15 cellular contexts compared by ENCODE assay signal in genomic region chr2:196468394-196468793, GRCh38.
DNase-seq lines count a peak whose midpoint lies in the region; ATAC-seq and TF ChIP-seq lines count a peak whose summit lies in the region.
"Had no signal": no experiment of that assay in that cellular context is flagged by ENCODE, and none has a peak within 500 bp of the region (broad histone marks: within the 10 kb centered on the region; RNA-seq: fewer than 3 reads in every experiment).

No MANE protein-coding gene starts in this region.

- H3K4me1 Mint-ChIP-seq in HFFc6 (ENCODE audit: low read depth) (peaks cover 12% of the 10 kb centered on the region), neural crest cell (peaks cover 3% of the 10 kb centered on the region)
- H3K4me1 Mint-ChIP-seq: CD4-positive, CD25-positive, alpha-beta regulatory T cell had no signal

- no peak for DNase-seq in GM06990 (ENCODE audit: extremely low read depth, insufficient read length)
- no peak for DNase-seq in HFFc6
- no peak for DNase-seq in astrocyte of the spinal cord (ENCODE audit: low read depth, low spot score)
- no peak for DNase-seq in neural crest cell (ENCODE audit: low read depth, low spot score)
- DNase-seq in pons (ENCODE audit: low spot score) = no peak
- DNase-seq: CD4-positive, CD25-positive, alpha-beta regulatory T cell; heart left ventricle; NCI-H1105; NCI-H524 treated with DMSO at 0.1 percent for 48 hours; SIG-M5; testis had no signal

- no peak overlapping the region for H3K4me3 Mint-ChIP-seq in HFFc6
- no peak overlapping the region for H3K4me3 Mint-ChIP-seq in neural crest cell
- H3K4me3 Mint-ChIP-seq: CD4-positive, CD25-positive, alpha-beta regulatory T cell had no signal

- TF ChIP-seq CTCF in GM06990 (IDR thresholded peaks at IDR 0.05; ENCODE audit: insufficient read depth, low read length, poor library complexity, severe bottlenecking) (peak; percentile 37), HFFc6 (IDR thresholded peaks at IDR 0.05) (peak; percentile 44), astrocyte of the spinal cord (IDR thresholded peaks at IDR 0.05; ENCODE audit: low read depth, low read length) (peak; percentile 1), neural crest cell (conservative IDR thresholded peaks at IDR 0.05) (peak; percentile 17)

- H3K9me3 Mint-ChIP-seq in HFFc6 = no peaks in the 10 kb centered on the region; the same call in 1 of the 2 replicates
- no peaks in the 10 kb centered on the region for H3K9me3 Mint-ChIP-seq in neural crest cell

- ATAC-seq in HG02759 (IDR thresholded peaks at IDR 0.05; ENCODE audit: unreplicated experiment) (no peak), GM18511 (IDR thresholded peaks at IDR 0.05; ENCODE audit: unreplicated experiment) (no peak), HG02623 (IDR thresholded peaks at IDR 0.05; ENCODE audit: unreplicated experiment) (no peak)
- ATAC-seq: heart left ventricle had no signal

- H3K27me3 Mint-ChIP-seq in HFFc6 (ENCODE audit: insufficient read depth) (no peaks in the 10 kb centered on the region), neural crest cell (ENCODE audit: low read depth) (no peaks in the 10 kb centered on the region)

- in situ Hi-C loops in astrocyte of the spinal cord (cut with HindIII; ENCODE audit: low sequenced_read_pairs) = no loop called here

- H3K36me3 ChIP-seq in GM06990 (ENCODE audit: control insufficient read depth, insufficient read depth, low read length) = no peaks in the 10 kb centered on the region
- H3K36me3 ChIP-seq: heart left ventricle, neutrophil had no signal

- H3K4me3 ChIP-seq in GM06990 (replicated peaks; ENCODE audit: low read depth, low read length) (no peak overlapping the region), astrocyte of the spinal cord (ENCODE audit: low read depth, low read length) (no peak overlapping the region)
- H3K4me3 ChIP-seq: heart left ventricle, testis had no signal

- H3K27ac Mint-ChIP-seq in HFFc6 = no peak overlapping the region
- H3K27ac Mint-ChIP-seq in neural crest cell (ENCODE audit: unreplicated experiment) = no peak overlapping the region
- H3K27ac Mint-ChIP-seq: CD4-positive, CD25-positive, alpha-beta regulatory T cell had no signal

- H3K27me3 ChIP-seq in GM06990 (replicated peaks; ENCODE audit: control insufficient read depth, insufficient read depth, low read length) = no peaks in the 10 kb centered on the region
- H3K27me3 ChIP-seq: heart left ventricle, testis had no signal

- peaks cover 6% of the 10 kb centered on the region for H3K36me3 Mint-ChIP-seq in HFFc6 (ENCODE audit: low read depth)
- H3K36me3 Mint-ChIP-seq in neural crest cell (ENCODE audit: low read depth) = no peaks in the 10 kb centered on the region
- H3K36me3 Mint-ChIP-seq: CD4-positive, CD25-positive, alpha-beta regulatory T cell had no signal
